In the genomic region with DNA sequence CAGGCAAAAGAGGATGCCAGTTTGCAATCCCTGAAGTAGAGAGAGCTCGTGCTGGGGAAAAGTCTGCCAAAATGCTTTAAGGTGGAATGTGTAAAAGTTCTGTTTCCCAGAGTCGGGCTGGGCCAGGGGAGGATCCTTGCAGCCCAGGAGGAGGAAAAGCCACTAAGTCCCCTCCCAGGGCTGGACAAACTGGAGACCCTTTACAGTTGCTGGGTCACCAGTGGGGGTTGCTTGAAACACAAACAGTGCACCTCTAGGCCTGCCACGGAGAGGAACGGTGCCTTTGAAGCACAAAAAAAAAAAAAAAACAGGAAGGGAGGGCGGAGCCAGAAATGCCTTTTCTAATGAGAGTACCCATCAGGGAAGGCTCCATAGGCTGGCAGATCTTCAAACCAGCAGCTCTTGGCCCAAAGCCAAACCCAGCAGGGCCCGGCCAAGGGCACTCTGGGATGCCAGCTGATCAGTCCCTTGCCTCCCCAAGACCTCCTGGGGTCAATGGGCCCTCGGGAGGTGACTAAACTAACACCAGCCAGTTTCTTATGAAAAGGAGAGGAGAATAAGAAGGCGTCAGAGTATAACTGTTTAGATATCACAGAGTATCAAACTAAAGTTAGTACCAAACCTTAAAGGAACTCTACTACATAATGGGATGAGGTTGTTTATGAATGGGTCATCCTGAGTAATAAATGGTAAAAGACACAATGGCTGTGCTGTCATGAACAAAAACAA, we compare ENCODE assay signal across 8 cellular contexts. TPM values are rescaled to one million over a fixed set of nuclear protein-coding genes. Genes with fewer than 3 reads are reported as not detected.
DNase-seq lines count a peak whose midpoint lies in the region; ATAC-seq and TF ChIP-seq lines count a peak whose summit lies in the region.

No MANE protein-coding gene starts in this region.

- no peaks in the 10 kb centered on the region for H3K36me3 Mint-ChIP-seq in activated naive CD8-positive, alpha-beta T cell
- H3K36me3 Mint-ChIP-seq in glutamatergic neuron (ENCODE audit: unreplicated experiment) = no peaks in the 10 kb centered on the region

- no peaks in the 10 kb centered on the region for H3K36me3 ChIP-seq in HUES48 (ENCODE audit: control insufficient read depth, insufficient read depth, low read length)

- H3K4me3 Mint-ChIP-seq in activated naive CD8-positive, alpha-beta T cell = peak overlapping the region; percentile 91
- H3K4me3 Mint-ChIP-seq in glutamatergic neuron (ENCODE audit: unreplicated experiment) = peak overlapping the region; percentile 96

- H3K4me1 ChIP-seq in HUES48 (ENCODE audit: control insufficient read depth, insufficient read depth, low read length) = peaks cover 38% of the 10 kb centered on the region

- H3K4me1 Mint-ChIP-seq in activated naive CD8-positive, alpha-beta T cell (ENCODE audit: low read depth) = peaks cover 45% of the 10 kb centered on the region
- peaks cover 43% of the 10 kb centered on the region for H3K4me1 Mint-ChIP-seq in glutamatergic neuron (ENCODE audit: low read depth, unreplicated experiment)

- no peaks in the 10 kb centered on the region for H3K27me3 Mint-ChIP-seq in activated naive CD8-positive, alpha-beta T cell
- peaks cover 10% of the 10 kb centered on the region for H3K27me3 Mint-ChIP-seq in glutamatergic neuron (ENCODE audit: unreplicated experiment)

- peak overlapping the region; percentile 98 for H3K27ac ChIP-seq in HUES48 (ENCODE audit: low read depth, low read length)

- H3K4me3 ChIP-seq in HUES48 (ENCODE audit: low read depth, low read length) = 0 out of 2 replicates have a peak overlapping the region, but pooled peaks have one; percentile 52

- H3K9me3 Mint-ChIP-seq in activated naive CD8-positive, alpha-beta T cell (ENCODE audit: low read depth) = no peaks in the 10 kb centered on the region
- peaks cover 15% of the 10 kb centered on the region for H3K9me3 Mint-ChIP-seq in glutamatergic neuron (ENCODE audit: unreplicated experiment)

- no peaks in the 10 kb centered on the region for H3K27me3 ChIP-seq in HUES48 (ENCODE audit: control insufficient read depth, insufficient read depth, low read length)

- DNase-seq in EL = peak; percentile 61
- DNase-seq in OCI-M2 (lab: John Stamatoyannopoulos, UW; ENCODE audit: unreplicated experiment) = peak; percentile 42
- peak; percentile 49 for DNase-seq in glutamatergic neuron
- DNase-seq in occipital lobe (lab: John Stamatoyannopoulos, UW) = peak; percentile 49

- ATAC-seq in GM21423 (IDR thresholded peaks at IDR 0.05; ENCODE audit: unreplicated experiment) (no peak), HG03039 (IDR thresholded peaks at IDR 0.05; ENCODE audit: unreplicated experiment) (no peak)

- TF ChIP-seq CTCF in glutamatergic neuron (IDR thresholded peaks at IDR 0.05; ENCODE audit: partially characterized antibody, unreplicated experiment) = no peak

- peak overlapping the region; percentile 93 for H3K27ac Mint-ChIP-seq in activated naive CD8-positive, alpha-beta T cell
- H3K27ac Mint-ChIP-seq in glutamatergic neuron (ENCODE audit: unreplicated experiment) = peak overlapping the region; percentile 100

- 0 out of 2 replicates have a peak overlapping the region, but pooled peaks have one; percentile 54 for H3K9ac ChIP-seq in HUES48 (ENCODE audit: low read depth, low read length)

- H3K9me3 ChIP-seq in HUES48 (ENCODE audit: control insufficient read depth, insufficient read depth, low read length) = no peaks in the 10 kb centered on the region

RNA-seq across cellular contexts. Expression of gene HLA-A, which starts 23.7 kb away (rescaled TPM):
- total RNA-seq in glutamatergic neuron (ENCODE audit: unreplicated experiment) (60.2 TPM), occipital lobe (46.6 TPM)
